ENCODE assay signal across 10 cellular contexts in genomic region chr13:53200498-53201453, GRCh38.
DNase-seq lines count a peak whose midpoint lies in the region; ATAC-seq and TF ChIP-seq lines count a peak whose summit lies in the region.
"Had no signal": no experiment of that assay in that cellular context is flagged by ENCODE, and none has a peak within 500 bp of the region (broad histone marks: within the 10 kb centered on the region; RNA-seq: fewer than 3 reads in every experiment).

No MANE protein-coding gene starts in this region.

- H3K4me1 Mint-ChIP-seq in nephron progenitor cell, result peaks cover 22% of the 10 kb centered on the region
- no peaks in the 10 kb centered on the region for H3K4me1 Mint-ChIP-seq in CD4-positive, alpha-beta T cell (ENCODE audit: low read depth)
- H3K4me1 Mint-ChIP-seq: activated naive CD4-positive, alpha-beta T cell treated with anti-CD3 and anti-CD28 coated beads, Interleukin-2, amount 50 U/mL, for 24 hours had no signal

- TF ChIP-seq CTCF in nephron progenitor cell (IDR thresholded peaks at IDR 0.05), result peak; percentile 81
- TF ChIP-seq CTCF in CD4-positive, alpha-beta T cell (IDR thresholded peaks at IDR 0.05), result no peak

- peak; percentile 59 for DNase-seq in COLO829 (ENCODE audit: low spot score)
- peak; percentile 38 for DNase-seq in NCI-H2196 treated with DMSO at 0.1 percent for 48 hours (lab: John Stamatoyannopoulos, UW; ENCODE audit: unreplicated experiment)
- peak; percentile 2 for DNase-seq in fibroblast of the conjunctiva (ENCODE audit: low read depth)
- peak; percentile 94 for DNase-seq in nephron progenitor cell
- DNase-seq in COR-L47 (lab: John Stamatoyannopoulos, UW), result no peak
- DNase-seq in NCI-H446 treated with DMSO at 0.1 percent for 48 hours (lab: John Stamatoyannopoulos, UW), result no peak
- no peak for DNase-seq in CD4-positive, alpha-beta T cell
- DNase-seq: NCI-H1930 had no signal

- no peak overlapping the region for H3K27ac ChIP-seq in CD4-positive, alpha-beta T cell (ENCODE audit: low read depth, low read length)

- CTCF ChIA-PET in CD4-positive, alpha-beta T cell (lab: Charles Lee), result no interaction called here

- no peak overlapping the region for H3K27ac Mint-ChIP-seq in nephron progenitor cell
- no peak overlapping the region for H3K27ac Mint-ChIP-seq in CD4-positive, alpha-beta T cell
- H3K27ac Mint-ChIP-seq: activated naive CD4-positive, alpha-beta T cell treated with anti-CD3 and anti-CD28 coated beads, Interleukin-2, amount 50 U/mL, for 24 hours had no signal

- H3K27me3 ChIP-seq in CD4-positive, alpha-beta T cell (ENCODE audit: control insufficient read depth, insufficient read depth, low read length), result peaks cover 22% of the 10 kb centered on the region

- intact Hi-C loops in CD4-positive, alpha-beta T cell (cut with DNase I, micrococcal nuclease), result no loop called here

- H3K9me3 ChIP-seq in CD4-positive, alpha-beta T cell (ENCODE audit: control insufficient read depth, low read length), result no peaks in the 10 kb centered on the region

- H3K9me3 Mint-ChIP-seq in nephron progenitor cell, result no peaks in the 10 kb centered on the region
- no peaks in the 10 kb centered on the region for H3K9me3 Mint-ChIP-seq in CD4-positive, alpha-beta T cell
- H3K9me3 Mint-ChIP-seq: activated naive CD4-positive, alpha-beta T cell treated with anti-CD3 and anti-CD28 coated beads, Interleukin-2, amount 50 U/mL, for 24 hours had no signal

- no peaks in the 10 kb centered on the region for H3K36me3 Mint-ChIP-seq in nephron progenitor cell (ENCODE audit: low read depth)
- no peaks in the 10 kb centered on the region for H3K36me3 Mint-ChIP-seq in CD4-positive, alpha-beta T cell (ENCODE audit: low read depth)
- H3K36me3 Mint-ChIP-seq: activated naive CD4-positive, alpha-beta T cell treated with anti-CD3 and anti-CD28 coated beads, Interleukin-2, amount 50 U/mL, for 24 hours had no signal

- peaks cover 46% of the 10 kb centered on the region for H3K27me3 Mint-ChIP-seq in nephron progenitor cell (ENCODE audit: low read depth, poor library complexity)
- H3K27me3 Mint-ChIP-seq in CD4-positive, alpha-beta T cell, result peaks cover 43% of the 10 kb centered on the region

- POLR2A ChIA-PET in CD4-positive, alpha-beta T cell (lab: Charles Lee), result no interaction called here

- ATAC-seq in CD4-positive, alpha-beta T cell (ENCODE audit: poor library complexity), result no peak
- no peak for ATAC-seq in HG03457 (IDR thresholded peaks at IDR 0.05; ENCODE audit: unreplicated experiment)

- peak overlapping the region; percentile 69 for H3K4me3 Mint-ChIP-seq in nephron progenitor cell
- H3K4me3 Mint-ChIP-seq in CD4-positive, alpha-beta T cell, result no peak overlapping the region
- H3K4me3 Mint-ChIP-seq: activated naive CD4-positive, alpha-beta T cell treated with anti-CD3 and anti-CD28 coated beads, Interleukin-2, amount 50 U/mL, for 24 hours had no signal

Comparison
In these comparisons a context has a peak if more than half of its experiments do, and no peak if none do; other contexts are left out.
1. DNase-seq: peak in COLO829 (single experiment), NCI-H2196 treated with DMSO at 0.1 percent for 48 hours (single experiment), fibroblast of the conjunctiva (single experiment) and nephron progenitor cell (single experiment); none in COR-L47 (single experiment), NCI-H446 treated with DMSO at 0.1 percent for 48 hours (single experiment) and CD4-positive, alpha-beta T cell (0 of 10).